Comparison of ENCODE assay signal across 11 cellular contexts in the genomic region with DNA sequence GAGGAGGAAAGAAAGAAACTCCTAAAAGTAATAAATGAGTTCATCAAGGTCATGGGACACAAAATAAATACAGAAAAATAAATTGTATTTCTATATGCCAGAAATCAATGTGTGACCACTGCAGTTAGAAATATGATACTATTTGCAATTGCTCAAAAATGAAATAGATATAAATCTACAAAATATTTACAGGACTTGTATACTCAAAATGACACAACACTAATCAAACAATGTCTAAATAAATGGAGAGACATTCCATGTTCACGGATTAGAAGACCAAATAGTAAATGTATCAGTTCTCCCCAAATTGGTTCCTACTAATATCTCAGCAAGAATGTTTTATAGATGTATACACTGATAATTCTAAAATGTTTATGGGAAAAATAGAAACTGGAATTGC.
"Had no signal": no experiment of that assay in that cellular context is flagged by ENCODE, and none has a peak within 500 bp of the region (broad histone marks: within the 10 kb centered on the region; RNA-seq: fewer than 3 reads in every experiment).

No MANE protein-coding gene starts in this region.

- H3K9ac ChIP-seq: GM23248 had no signal

- H3K27ac ChIP-seq: GM23248 had no signal

- ATAC-seq: GM23338, HCT116 had no signal

- FAIRE-seq: H1, H54 had no signal

- H3K9me3 ChIP-seq: HAP-1 had no signal

- H3K4me2 ChIP-seq: GM23338 had no signal

- H3K36me3 ChIP-seq: HAP-1 had no signal

- H3K4me3 ChIP-seq: GM23248, GM23338, HAP-1 had no signal

- H3K4me1 ChIP-seq: HAP-1 had no signal

- DNase-seq: GM23248, GOT3, H7, H9, HCEC 1CT, HFFc6 had no signal

- H2AFZ ChIP-seq: GM23248, GM23338 had no signal
